ENCODE assay signal across 1 cellular context in genomic region chr7:98314469-98314868, GRCh38.
TF ChIP-seq lines count a peak whose summit lies in the region.

No MANE protein-coding gene starts in this region.

TF ChIP-seq in GM12878, 131 proteins besides CTCF, POLR2A, EP300 and RAD21 (continued from another document and continues in another):
- TF ChIP-seq PBX3 (IDR thresholded peaks at IDR 0.05; ENCODE audit: insufficient replicate concordance, low read depth, low read length) (no peak), SUZ12 (IDR thresholded peaks at IDR 0.05; ENCODE audit: unreplicated experiment) (no peak), TCF7 (IDR thresholded peaks at IDR 0.05; ENCODE audit: borderline replicate concordance) (no peak), NFIC (IDR thresholded peaks at IDR 0.05; ENCODE audit: low read depth, low read length) (peak; percentile 65; the same call in 1 of the 2 replicates), HDAC2 (IDR thresholded peaks at IDR 0.05) (no peak), NFYA (IDR thresholded peaks at IDR 0.05; ENCODE audit: borderline replicate concordance, low read depth, low read length) (no peak), CHD1 (IDR thresholded peaks at IDR 0.05; ENCODE audit: low read depth, low read length) (no peak), KDM1A (IDR thresholded peaks at IDR 0.05; ENCODE audit: borderline replicate concordance) (no peak), BRCA1 (IDR thresholded peaks at IDR 0.05; ENCODE audit: low read depth, low read length) (no peak), CREB1 (IDR thresholded peaks at IDR 0.05; ENCODE audit: low read depth) (peak; percentile 92), CBX3 (IDR thresholded peaks at IDR 0.05; ENCODE audit: borderline replicate concordance, low read depth) (no peak), ZNF592 (IDR thresholded peaks at IDR 0.05) (no peak), ATF2 (IDR thresholded peaks at IDR 0.05; ENCODE audit: low read length) (peak; percentile 86), E2F8 (IDR thresholded peaks at IDR 0.05; ENCODE audit: low read depth, partially characterized antibody) (no peak), SREBF2 (IDR thresholded peaks at IDR 0.05; ENCODE audit: low read length) (no peak), SMAD1 (IDR thresholded peaks at IDR 0.05; ENCODE audit: low read depth, partially characterized antibody) (no peak), ZBED1 (IDR thresholded peaks at IDR 0.05; ENCODE audit: borderline replicate concordance) (peak; percentile 36; the same call in 1 of the 2 replicates), RCOR1 (conservative IDR thresholded peaks at IDR 0.05; ENCODE audit: low read depth, low read length) (no peak), PAX5 (IDR thresholded peaks at IDR 0.05; ENCODE audit: borderline replicate concordance, low read depth, low read length) (peak; percentile 67; the same call in 1 of the 2 replicates), ZNF687 (IDR thresholded peaks at IDR 0.05) (no peak), CHD4 (IDR thresholded peaks at IDR 0.05) (no peak), SIN3A (IDR thresholded peaks at IDR 0.05; ENCODE audit: low read depth, low read length) (no peak), MEF2A (IDR thresholded peaks at IDR 0.05; ENCODE audit: insufficient read depth, low read depth, low read length) (peak; percentile 60; the same call in 1 of the 2 replicates), CBX5 (IDR thresholded peaks at IDR 0.05; ENCODE audit: low read depth) (no peak), ZNF207 (IDR thresholded peaks at IDR 0.05; ENCODE audit: borderline replicate concordance) (no peak), SMAD5 (IDR thresholded peaks at IDR 0.05; ENCODE audit: low read depth) (no peak), BACH1 (IDR thresholded peaks at IDR 0.05; ENCODE audit: borderline replicate concordance) (no peak), MLLT1 (IDR thresholded peaks at IDR 0.05) (no peak), ATF3 (IDR thresholded peaks at IDR 0.05; ENCODE audit: borderline replicate concordance, extremely low read depth, low read depth, low read length) (peak; percentile 18; the same call in 1 of the 2 replicates), SRF (IDR thresholded peaks at IDR 0.05; ENCODE audit: low read depth in 2 of 2, low read length in 2 of 2) (no peak), HDAC6 (IDR thresholded peaks at IDR 0.05; ENCODE audit: unreplicated experiment) (no peak), ZZZ3 (IDR thresholded peaks at IDR 0.05; ENCODE audit: control insufficient read depth, insufficient read length, low read depth) (no peak), NFXL1 (IDR thresholded peaks at IDR 0.05; ENCODE audit: borderline replicate concordance) (no peak), DPF2 (IDR thresholded peaks at IDR 0.05) (no peak), MYC (IDR thresholded peaks at IDR 0.05; ENCODE audit: insufficient read depth, insufficient read length, insufficient replicate concordance, low read length, severe bottlenecking) (no peak), STAT3 (IDR thresholded peaks at IDR 0.05; ENCODE audit: low read depth, low read length) (no peak), ETV6 (conservative IDR thresholded peaks at IDR 0.05 in 1 of 2, IDR thresholded peaks at IDR 0.05 in 1 of 2; ENCODE audit: borderline replicate concordance in 1 of 2, low read depth in 1 of 2) (no peak), SPI1 (IDR thresholded peaks at IDR 0.05; ENCODE audit: borderline replicate concordance, insufficient read depth, low read depth, low read length) (no peak), EZH2 (IDR thresholded peaks at IDR 0.05; ENCODE audit: borderline replicate concordance, control insufficient read depth, low read depth, low read length) (no peak), ELK1 (IDR thresholded peaks at IDR 0.05; ENCODE audit: low read depth, low read length) (no peak), PAX8 (IDR thresholded peaks at IDR 0.05) (no peak), TAF1 (IDR thresholded peaks at IDR 0.05; ENCODE audit: borderline replicate concordance, low read depth, low read length) (no peak), POLR2AphosphoS5 (IDR thresholded peaks at IDR 0.05; ENCODE audit: low read length) (no peak), SKIL (IDR thresholded peaks at IDR 0.05; ENCODE audit: low read depth, poor library complexity, severe bottlenecking) (no peak), CHD2 (IDR thresholded peaks at IDR 0.05; ENCODE audit: borderline replicate concordance, low read depth, low read length) (no peak)
